In the genomic region with DNA sequence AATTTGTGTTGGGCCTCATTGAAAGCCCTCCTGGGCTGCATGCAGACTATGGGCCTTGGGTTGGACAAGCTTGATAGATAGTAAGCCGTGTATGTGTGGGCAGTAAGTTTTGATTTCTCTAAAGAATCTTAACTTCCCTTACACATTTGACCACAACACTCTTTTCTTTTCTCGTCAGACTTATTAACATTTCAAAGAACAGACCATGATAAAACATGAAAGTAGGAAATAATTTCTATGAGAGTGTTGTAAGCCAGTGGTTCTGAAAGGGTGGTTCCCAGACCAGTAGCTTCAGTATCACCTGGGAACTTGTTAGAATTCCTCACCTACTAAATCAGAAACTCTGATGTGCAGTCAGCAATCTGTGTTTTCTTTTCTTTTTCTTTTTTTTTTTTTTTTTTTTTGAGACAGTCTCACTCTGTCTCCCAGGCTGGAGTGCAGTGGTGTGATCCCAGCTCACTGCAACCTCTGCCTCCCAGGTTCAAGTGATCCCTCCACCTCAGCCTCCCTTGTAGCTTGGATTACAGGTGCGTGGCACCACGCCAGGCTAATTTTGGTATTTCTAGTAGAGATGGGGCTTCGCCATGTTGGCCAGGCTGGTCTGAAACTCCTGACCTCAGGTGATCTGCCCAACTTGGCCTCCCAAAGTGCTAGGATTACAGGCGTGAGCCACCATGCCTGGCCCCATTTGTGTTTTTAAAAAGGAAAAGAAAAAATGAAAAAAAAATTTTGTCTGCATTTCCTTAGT, we compare ENCODE assay signal across 11 cellular contexts. TPM values are rescaled to one million over a fixed set of nuclear protein-coding genes. Genes with fewer than 3 reads are reported as not detected.
DNase-seq lines count a peak whose midpoint lies in the region; ATAC-seq and TF ChIP-seq lines count a peak whose summit lies in the region.
"Had no signal": no experiment of that assay in that cellular context is flagged by ENCODE, and none has a peak within 500 bp of the region (broad histone marks: within the 10 kb centered on the region; RNA-seq: fewer than 3 reads in every experiment).

No MANE protein-coding gene starts in this region.

- H3K27me3 ChIP-seq in heart left ventricle, result no peaks in the 10 kb centered on the region

- H3K36me3 Mint-ChIP-seq in activated CD4-positive, alpha-beta T cell treated with anti-CD3 and anti-CD28 coated beads for 36 hours (ENCODE audit: low read depth), result peaks cover 3% of the 10 kb centered on the region
- H3K36me3 Mint-ChIP-seq in activated CD4-positive, alpha-beta T cell treated with anti-CD3 and anti-CD28 coated beads, Interleukin-2, amount 10 ng/mL, durations not matched to agents 7 days and 5 days (ENCODE audit: low read depth), result no peaks in the 10 kb centered on the region
- H3K36me3 Mint-ChIP-seq in activated naive CD8-positive, alpha-beta T cell treated with anti-CD3 and anti-CD28 coated beads, Interleukin-2, amount 50 U/mL, for 24 hours (ENCODE audit: low read depth), result peaks cover 9% of the 10 kb centered on the region
- no peaks in the 10 kb centered on the region for H3K36me3 Mint-ChIP-seq in osteocyte (ENCODE audit: unreplicated experiment)
- H3K36me3 Mint-ChIP-seq: T-cell had no signal

- POLR2A ChIA-PET in activated CD4-positive, alpha-beta T cell treated with anti-CD3 and anti-CD28 coated beads for 36 hours (lab: Charles Lee), result interaction anchor here (1.0 to 1.6 kb wide), 3 partner anchors 10 to 15 kb away, joined by 6 to 8 read pairs (median 6); no protein-coding TSS in a partner anchor
- POLR2A ChIA-PET in activated CD4-positive, alpha-beta T cell treated with anti-CD3 and anti-CD28 coated beads, Interleukin-2, amount 10 ng/mL, durations not matched to agents 7 days and 5 days (lab: Charles Lee), result no interaction called here

- peak overlapping the region; percentile 70 for H3K27ac Mint-ChIP-seq in activated CD4-positive, alpha-beta T cell treated with anti-CD3 and anti-CD28 coated beads for 36 hours
- H3K27ac Mint-ChIP-seq in activated CD4-positive, alpha-beta T cell treated with anti-CD3 and anti-CD28 coated beads, Interleukin-2, amount 10 ng/mL, durations not matched to agents 7 days and 5 days, result no peak overlapping the region
- H3K27ac Mint-ChIP-seq in activated naive CD8-positive, alpha-beta T cell treated with anti-CD3 and anti-CD28 coated beads, Interleukin-2, amount 50 U/mL, for 24 hours, result peak overlapping the region; percentile 83
- no peak overlapping the region for H3K27ac Mint-ChIP-seq in osteocyte (ENCODE audit: unreplicated experiment)
- H3K27ac Mint-ChIP-seq: T-cell had no signal

- H3K4me3 ChIP-seq in heart left ventricle, result no peak overlapping the region

- intact Hi-C loops in activated CD4-positive, alpha-beta T cell treated with anti-CD3 and anti-CD28 coated beads for 36 hours (cut with DNase I, micrococcal nuclease), result loop anchor here (1.0 to 5.0 kb wide), 4 partner anchors 15 to 123 kb away; a partner anchor contains a TSS
- intact Hi-C loops in heart left ventricle (cut with DNase I), result no loop called here

- 82 to 90% (median 87%) methylated on average over 6 of the region's 6 CpGs for WGBS in heart left ventricle, 4 donors

- H3K4me1 Mint-ChIP-seq in activated CD4-positive, alpha-beta T cell treated with anti-CD3 and anti-CD28 coated beads for 36 hours, result peaks cover 52% of the 10 kb centered on the region
- H3K4me1 Mint-ChIP-seq in activated CD4-positive, alpha-beta T cell treated with anti-CD3 and anti-CD28 coated beads, Interleukin-2, amount 10 ng/mL, durations not matched to agents 7 days and 5 days, result peaks cover 25% of the 10 kb centered on the region
- peaks cover 71% of the 10 kb centered on the region for H3K4me1 Mint-ChIP-seq in activated naive CD8-positive, alpha-beta T cell treated with anti-CD3 and anti-CD28 coated beads, Interleukin-2, amount 50 U/mL, for 24 hours
- H3K4me1 Mint-ChIP-seq in osteocyte (ENCODE audit: unreplicated experiment), result peaks cover 2% of the 10 kb centered on the region

- H3K9me3 ChIP-seq in heart left ventricle, result no peaks in the 10 kb centered on the region

- H3K4me3 Mint-ChIP-seq in activated CD4-positive, alpha-beta T cell treated with anti-CD3 and anti-CD28 coated beads for 36 hours, result no peak overlapping the region
- no peak overlapping the region for H3K4me3 Mint-ChIP-seq in activated CD4-positive, alpha-beta T cell treated with anti-CD3 and anti-CD28 coated beads, Interleukin-2, amount 10 ng/mL, durations not matched to agents 7 days and 5 days
- H3K4me3 Mint-ChIP-seq in activated naive CD8-positive, alpha-beta T cell treated with anti-CD3 and anti-CD28 coated beads, Interleukin-2, amount 50 U/mL, for 24 hours, result no peak overlapping the region
- no peak overlapping the region for H3K4me3 Mint-ChIP-seq in osteocyte (ENCODE audit: unreplicated experiment)
- H3K4me3 Mint-ChIP-seq: T-cell had no signal

- DNase-seq in activated CD4-positive, alpha-beta T cell treated with anti-CD3 and anti-CD28 coated beads for 36 hours, result peak; percentile 48
- DNase-seq in activated CD4-positive, alpha-beta T cell treated with anti-CD3 and anti-CD28 coated beads, Interleukin-2, amount 10 ng/mL, durations not matched to agents 7 days and 5 days, result no peak
- no peak for DNase-seq in activated naive CD8-positive, alpha-beta T cell treated with anti-CD3 and anti-CD28 coated beads, Interleukin-2, amount 50 U/mL, for 24 hours
- DNase-seq in heart left ventricle, result no peak
- no peak for DNase-seq in osteocyte (ENCODE audit: extremely low spot score, unreplicated experiment)
- no peak for DNase-seq in KG1 (lab: John Stamatoyannopoulos, UW)
- DNase-seq: activated gamma-delta T cell, NCI-H2081 treated with DMSO at 0.1 percent for 48 hours, T-cell had no signal

- H3K9me3 Mint-ChIP-seq in activated CD4-positive, alpha-beta T cell treated with anti-CD3 and anti-CD28 coated beads for 36 hours (ENCODE audit: low read depth), result no peaks in the 10 kb centered on the region
- H3K9me3 Mint-ChIP-seq in activated CD4-positive, alpha-beta T cell treated with anti-CD3 and anti-CD28 coated beads, Interleukin-2, amount 10 ng/mL, durations not matched to agents 7 days and 5 days, result no peaks in the 10 kb centered on the region
- H3K9me3 Mint-ChIP-seq in activated naive CD8-positive, alpha-beta T cell treated with anti-CD3 and anti-CD28 coated beads, Interleukin-2, amount 50 U/mL, for 24 hours, result no peaks in the 10 kb centered on the region
- H3K9me3 Mint-ChIP-seq in osteocyte (ENCODE audit: unreplicated experiment), result peaks cover 4% of the 10 kb centered on the region
- H3K9me3 Mint-ChIP-seq: T-cell had no signal

- no peaks in the 10 kb centered on the region for H3K36me3 ChIP-seq in heart left ventricle

- H3K27ac ChIP-seq in heart left ventricle, result no peak overlapping the region

- no peak for TF ChIP-seq POLR2A in heart left ventricle (IDR thresholded peaks at IDR 0.05)

- CTCF ChIA-PET in activated CD4-positive, alpha-beta T cell treated with anti-CD3 and anti-CD28 coated beads for 36 hours (lab: Charles Lee), result interaction anchor here (1.1 to 1.9 kb wide), 6 partner anchors 12 to 219 kb away, joined by 3 to 8 read pairs (median 5); a partner anchor contains a TSS
- CTCF ChIA-PET in activated CD4-positive, alpha-beta T cell treated with anti-CD3 and anti-CD28 coated beads, Interleukin-2, amount 10 ng/mL, durations not matched to agents 7 days and 5 days (lab: Charles Lee), result interaction anchor here (0.6 to 2.1 kb wide), 8 partner anchors 8 to 1198 kb away, joined by 3 to 9 read pairs (median 4); no protein-coding TSS in a partner anchor

- peaks cover 5% of the 10 kb centered on the region for H3K27me3 Mint-ChIP-seq in activated CD4-positive, alpha-beta T cell treated with anti-CD3 and anti-CD28 coated beads for 36 hours
- H3K27me3 Mint-ChIP-seq in activated CD4-positive, alpha-beta T cell treated with anti-CD3 and anti-CD28 coated beads, Interleukin-2, amount 10 ng/mL, durations not matched to agents 7 days and 5 days, result no peaks in the 10 kb centered on the region
- H3K27me3 Mint-ChIP-seq in activated naive CD8-positive, alpha-beta T cell treated with anti-CD3 and anti-CD28 coated beads, Interleukin-2, amount 50 U/mL, for 24 hours, result peaks cover 6% of the 10 kb centered on the region
- peaks cover 2% of the 10 kb centered on the region for H3K27me3 Mint-ChIP-seq in osteocyte (ENCODE audit: unreplicated experiment)

- no peaks in the 10 kb centered on the region for H3K4me1 ChIP-seq in heart left ventricle

- ATAC-seq in activated CD4-positive, alpha-beta T cell treated with anti-CD3 and anti-CD28 coated beads for 36 hours, result peak; percentile 66
- ATAC-seq in GM21447 (IDR thresholded peaks at IDR 0.05; ENCODE audit: unreplicated experiment) (peak; percentile 62), HG03108 (IDR thresholded peaks at IDR 0.05; ENCODE audit: unreplicated experiment) (peak; percentile 72), heart left ventricle (no peak)
- ATAC-seq in activated naive CD8-positive, alpha-beta T cell treated with anti-CD3 and anti-CD28 coated beads, Interleukin-2, amount 50 U/mL, for 24 hours, result peak; percentile 66
- ATAC-seq: T-cell had no signal

- TF ChIP-seq CTCF in heart left ventricle (IDR thresholded peaks at IDR 0.05), result no peak
- no peak for TF ChIP-seq CTCF in osteocyte (IDR thresholded peaks at IDR 0.05)

RNA-seq across cellular contexts. Expression of a gene that starts 20.0 kb away (rescaled TPM):
- total RNA-seq in activated CD4-positive, alpha-beta T cell treated with anti-CD3 and anti-CD28 coated beads for 36 hours, result 1 to 10 TPM; 4.2 to 4.6 TPM
- total RNA-seq in activated CD4-positive, alpha-beta T cell treated with anti-CD3 and anti-CD28 coated beads, Interleukin-2, amount 10 ng/mL, durations not matched to agents 7 days and 5 days, result 1 to 10 TPM; 4.6 to 8.9 TPM
- total RNA-seq in heart left ventricle (10 to 100 TPM in 1 of 9 donors, 1 to 10 TPM in 7, under 1 TPM in 1; 0.67 to 18.0 (median 3.4) TPM), osteocyte (8.0 and 8.6 TPM in 2 replicates)
- under 1 TPM; 0.69 to 0.76 TPM for polyA plus RNA-seq in heart left ventricle

RNA-seq across cellular contexts. Expression of a gene that starts 44.8 kb away (rescaled TPM):
- 1 to 10 TPM; 7.0 to 8.3 TPM for total RNA-seq in activated CD4-positive, alpha-beta T cell treated with anti-CD3 and anti-CD28 coated beads for 36 hours
- total RNA-seq in activated CD4-positive, alpha-beta T cell treated with anti-CD3 and anti-CD28 coated beads, Interleukin-2, amount 10 ng/mL, durations not matched to agents 7 days and 5 days, result 10 to 100 TPM; 14.5 to 16.4 TPM
- total RNA-seq in heart left ventricle (10 to 100 TPM; 16.2 to 29.5 (median 23.6) TPM), osteocyte (15.0 and 16.6 TPM in 2 replicates)
- polyA plus RNA-seq in heart left ventricle, result 10 to 100 TPM; 11.2 to 24.5 TPM

Comparison
In these comparisons a context has a peak if more than half of its experiments do, and no peak if none do; other contexts are left out.
1. H3K27ac Mint-ChIP-seq: peak in activated CD4-positive, alpha-beta T cell treated with anti-CD3 and anti-CD28 coated beads for 36 hours (single experiment) and activated naive CD8-positive, alpha-beta T cell treated with anti-CD3 and anti-CD28 coated beads, Interleukin-2, amount 50 U/mL, for 24 hours (single experiment); none in activated CD4-positive, alpha-beta T cell treated with anti-CD3 and anti-CD28 coated beads, Interleukin-2, amount 10 ng/mL, durations not matched to agents 7 days and 5 days (single experiment) and osteocyte (single experiment).
2. ATAC-seq: peak in activated CD4-positive, alpha-beta T cell treated with anti-CD3 and anti-CD28 coated beads for 36 hours (single experiment), GM21447 (single experiment), HG03108 (single experiment) and activated naive CD8-positive, alpha-beta T cell treated with anti-CD3 and anti-CD28 coated beads, Interleukin-2, amount 50 U/mL, for 24 hours (single experiment); none in heart left ventricle (0 of 4).
3. intact Hi-C loops: an anchor here in activated CD4-positive, alpha-beta T cell treated with anti-CD3 and anti-CD28 coated beads for 36 hours (1.0 to 5.0 kb wide); none called in heart left ventricle.